In genomic region chr1:232555581-232556189, GRCh38 we compare ENCODE assay signal across 22 cellular contexts.
DNase-seq lines count a peak whose midpoint lies in the region; ATAC-seq, FAIRE-seq and TF ChIP-seq lines count a peak whose summit lies in the region.
"Had no signal": no experiment of that assay in that cellular context is flagged by ENCODE, and none has a peak within 500 bp of the region (broad histone marks: within the 10 kb centered on the region; RNA-seq: fewer than 3 reads in every experiment).

No MANE protein-coding gene starts in this region.

- H3K27ac Mint-ChIP-seq in endodermal cell, result peak overlapping the region; percentile 91
- H3K27ac Mint-ChIP-seq: activated CD8-positive, alpha-beta memory T cell treated with anti-CD3 and anti-CD28 coated beads, Interleukin-2, amount 10 ng/mL, durations not matched to agents 7 days and 5 days; activated naive CD8-positive, alpha-beta T cell treated with anti-CD3 and anti-CD28 coated beads, Interleukin-2, amount 50 U/mL, for 24 hours; CD8-positive, alpha-beta T cell; stimulated activated memory B cell treated with anti-CD40 and anti-IgM and Interleukin-4, amounts not matched to agents 10 μg/mL and 1 μg/mL and 100 μg/mL, for 72 hours had no signal

- H3K9me3 ChIP-seq in HUES6 (ENCODE audit: control insufficient read depth, insufficient read depth, low read depth, low read length), result no peaks in the 10 kb centered on the region
- no peaks in the 10 kb centered on the region for H3K9me3 ChIP-seq in endodermal cell (ENCODE audit: control insufficient read depth, low read length)

- 24% methylated on average over 2 of the region's 2 CpGs; no CpG with 5 or more reads in 1 of the 2 experiments for whole genome bisulfite sequencing in endodermal cell (ENCODE audit: insufficient coverage in 1 of 2, insufficient read length in 1 of 2), 2 experiments

- peak overlapping the region; percentile 53 for H3K9ac ChIP-seq in HUES6 (ENCODE audit: low read length)
- H3K9ac ChIP-seq in endodermal cell (ENCODE audit: extremely low read depth, low read length, poor library complexity, severe bottlenecking), result peak overlapping the region; percentile 50
- no peak overlapping the region for H3K9ac ChIP-seq in rectal smooth muscle tissue (ENCODE audit: low read length)

- H3K4me1 Mint-ChIP-seq in endodermal cell, result peaks cover 81% of the 10 kb centered on the region
- H3K4me1 Mint-ChIP-seq: stimulated activated memory B cell treated with anti-CD40 and anti-IgM and Interleukin-4, amounts not matched to agents 10 μg/mL and 1 μg/mL and 100 μg/mL, for 72 hours had no signal

- H3K27me3 Mint-ChIP-seq in endodermal cell (ENCODE audit: insufficient read depth), result no peaks in the 10 kb centered on the region
- H3K27me3 Mint-ChIP-seq: activated CD8-positive, alpha-beta memory T cell treated with anti-CD3 and anti-CD28 coated beads, Interleukin-2, amount 10 ng/mL, durations not matched to agents 7 days and 5 days; activated naive CD8-positive, alpha-beta T cell treated with anti-CD3 and anti-CD28 coated beads, Interleukin-2, amount 50 U/mL, for 24 hours had no signal

- peaks cover 2% of the 10 kb centered on the region for H3K36me3 Mint-ChIP-seq in endodermal cell (ENCODE audit: low read depth)
- H3K36me3 Mint-ChIP-seq: activated CD8-positive, alpha-beta memory T cell treated with anti-CD3 and anti-CD28 coated beads, Interleukin-2, amount 10 ng/mL, durations not matched to agents 7 days and 5 days; CD8-positive, alpha-beta T cell; stimulated activated memory B cell treated with anti-CD40 and anti-IgM and Interleukin-4, amounts not matched to agents 10 μg/mL and 1 μg/mL and 100 μg/mL, for 72 hours had no signal

- DNase-seq in endodermal cell (no peak), iris pigment epithelial cell (ENCODE audit: low read depth) (peak; percentile 39), HPDE6-E6E7 (ENCODE audit: extremely low spot score) (no peak), NCI-H1694 (lab: John Stamatoyannopoulos, UW) (no peak), RCC 7860 (ENCODE audit: low spot score) (no peak)
- DNase-seq: activated CD4-positive, alpha-beta T cell treated with anti-CD3 and anti-CD28 coated beads for 4 hours; activated CD8-positive, alpha-beta memory T cell treated with anti-CD3 and anti-CD28 coated beads, Interleukin-2, amount 10 ng/mL, durations not matched to agents 7 days and 5 days; activated naive CD8-positive, alpha-beta T cell treated with anti-CD3 and anti-CD28 coated beads, Interleukin-2, amount 50 U/mL, for 24 hours; caudate nucleus; CD8-positive, alpha-beta T cell; DMS79; effector CD8-positive, alpha-beta T cell; mammary epithelial cell; NCI-H1092; NCI-H2107; NCI-H524; retina; SHP77 had no signal

- no peak for TF ChIP-seq CTCF in endodermal cell (conservative IDR thresholded peaks at IDR 0.05)

- FAIRE-seq in RCC 7860 (lab: Jason Lieb, UNC), result no peak

- H3K4me1 ChIP-seq in HUES6 (ENCODE audit: control insufficient read depth, insufficient read depth, low read length) (peaks cover 87% of the 10 kb centered on the region), endodermal cell (ENCODE audit: control insufficient read depth, insufficient read depth, low read length) (peaks cover 60% of the 10 kb centered on the region), rectal smooth muscle tissue (ENCODE audit: control insufficient read depth, insufficient read depth, low read length) (peaks cover 26% of the 10 kb centered on the region)

- peak overlapping the region; percentile 84; the same call in 1 of the 2 replicates for H3K27ac ChIP-seq in HUES6 (ENCODE audit: low read depth, low read length)
- H3K27ac ChIP-seq in endodermal cell (ENCODE audit: low read depth, low read length), result peak overlapping the region; percentile 87
- peak overlapping the region; percentile 18 for H3K27ac ChIP-seq in rectal smooth muscle tissue (ENCODE audit: low read depth, low read length)

- peak overlapping the region; percentile 24 for H3K4me3 Mint-ChIP-seq in endodermal cell
- H3K4me3 Mint-ChIP-seq: activated CD8-positive, alpha-beta memory T cell treated with anti-CD3 and anti-CD28 coated beads, Interleukin-2, amount 10 ng/mL, durations not matched to agents 7 days and 5 days; activated naive CD8-positive, alpha-beta T cell treated with anti-CD3 and anti-CD28 coated beads, Interleukin-2, amount 50 U/mL, for 24 hours; CD8-positive, alpha-beta T cell; stimulated activated memory B cell treated with anti-CD40 and anti-IgM and Interleukin-4, amounts not matched to agents 10 μg/mL and 1 μg/mL and 100 μg/mL, for 72 hours had no signal

- no peaks in the 10 kb centered on the region for H3K9me3 Mint-ChIP-seq in endodermal cell
- H3K9me3 Mint-ChIP-seq: activated naive CD8-positive, alpha-beta T cell treated with anti-CD3 and anti-CD28 coated beads, Interleukin-2, amount 50 U/mL, for 24 hours; CD8-positive, alpha-beta T cell; stimulated activated memory B cell treated with anti-CD40 and anti-IgM and Interleukin-4, amounts not matched to agents 10 μg/mL and 1 μg/mL and 100 μg/mL, for 72 hours had no signal

- H3K36me3 ChIP-seq in HUES6 (ENCODE audit: control insufficient read depth, insufficient read depth, low read length) (no peaks in the 10 kb centered on the region; the same call in 1 of the 2 replicates), endodermal cell (ENCODE audit: control insufficient read depth, insufficient read depth, low read length) (peaks cover 16% of the 10 kb centered on the region), rectal smooth muscle tissue (ENCODE audit: control insufficient read depth, insufficient read depth, low read length) (no peaks in the 10 kb centered on the region)

- no peaks in the 10 kb centered on the region for H3K27me3 ChIP-seq in HUES6 (ENCODE audit: control insufficient read depth, insufficient read depth, low read length)
- no peaks in the 10 kb centered on the region for H3K27me3 ChIP-seq in endodermal cell (ENCODE audit: control insufficient read depth, insufficient read depth, low read length, poor library complexity, severe bottlenecking)
- H3K27me3 ChIP-seq in rectal smooth muscle tissue (ENCODE audit: control insufficient read depth, insufficient read depth, low read length), result no peaks in the 10 kb centered on the region

- H3K4me3 ChIP-seq in HUES6 (ENCODE audit: low read depth, low read length) (peak overlapping the region; percentile 12; the same call in 1 of the 2 replicates), endodermal cell (ENCODE audit: low read length) (peak overlapping the region; percentile 67), rectal smooth muscle tissue (ENCODE audit: low read length) (no peak overlapping the region)

- no peak for ATAC-seq in HG03520 (IDR thresholded peaks at IDR 0.05; ENCODE audit: unreplicated experiment)
- ATAC-seq: activated CD8-positive, alpha-beta memory T cell treated with anti-CD3 and anti-CD28 coated beads, Interleukin-2, amount 10 ng/mL, durations not matched to agents 7 days and 5 days; activated naive CD8-positive, alpha-beta T cell treated with anti-CD3 and anti-CD28 coated beads, Interleukin-2, amount 50 U/mL, for 24 hours; CD8-positive, alpha-beta T cell; stimulated activated memory B cell treated with anti-CD40 and anti-IgM and Interleukin-4, amounts not matched to agents 10 μg/mL and 1 μg/mL and 100 μg/mL, for 72 hours had no signal

Comparison
In these comparisons a context has a peak if more than half of its experiments do, and no peak if none do; other contexts are left out.
1. H3K27ac ChIP-seq: peak in every context shown above with its lines; median percentile 87 in endodermal cell; 84 in HUES6; 18 in rectal smooth muscle tissue.